1 cellular context compared by ENCODE assay signal in genomic region chr14:32202941-32203882, GRCh38.
TF ChIP-seq lines count a peak whose summit lies in the region.

TSS of gene RNU6-8 (minus strand) at chr14:32203269.

TF ChIP-seq in HepG2, 621 proteins besides CTCF, POLR2A, EP300 and RAD21 (continued from another document and continues in another):
- TF ChIP-seq ZBTB40 (IDR thresholded peaks at IDR 0.05) (no peak; the same call in 1 of the 2 replicates), ZBTB40 (CRISPR knock-in tag; IDR thresholded peaks at IDR 0.05) (no peak; the same call in 1 of the 2 replicates), SAFB2 (CRISPR knock-in tag; IDR thresholded peaks at IDR 0.05; ENCODE audit: borderline replicate concordance, low read depth) (peak; percentile 74; the same call in 1 of the 2 replicates), POLR2AphosphoS5 (IDR thresholded peaks at IDR 0.05; ENCODE audit: low read depth, low read length) (peak; percentile 64), ZNF484 (CRISPR knock-in tag; IDR thresholded peaks at IDR 0.05; ENCODE audit: borderline replicate concordance, low read depth) (no peak; the same call in 1 of the 2 replicates), ZNF7 (CRISPR knock-in tag; IDR thresholded peaks at IDR 0.05) (no peak), ZNF703 (CRISPR knock-in tag; IDR thresholded peaks at IDR 0.05; ENCODE audit: borderline replicate concordance) (no peak), ZBTB43 (CRISPR knock-in tag; conservative IDR thresholded peaks at IDR 0.05) (peak; percentile 95), FIP1L1 (IDR thresholded peaks at IDR 0.05; ENCODE audit: borderline replicate concordance, insufficient read depth, low read depth, low read length) (peak; percentile 41; the same call in 1 of the 2 replicates), DMTF1 (CRISPR knock-in tag; IDR thresholded peaks at IDR 0.05) (peak; percentile 95; the same call in 1 of the 2 replicates), HMGXB3 (CRISPR knock-in tag; IDR thresholded peaks at IDR 0.05; ENCODE audit: borderline replicate concordance) (peak; percentile 87), ETV6 (CRISPR knock-in tag; conservative IDR thresholded peaks at IDR 0.05) (peak; percentile 90), MTF1 (CRISPR knock-in tag; IDR thresholded peaks at IDR 0.05) (no peak), HHEX (CRISPR knock-in tag; IDR thresholded peaks at IDR 0.05) (no peak; the same call in 1 of the 2 replicates), UBTF (CRISPR knock-in tag; IDR thresholded peaks at IDR 0.05) (peak; percentile 83), ZNF619 (CRISPR knock-in tag; IDR thresholded peaks at IDR 0.05) (peak; percentile 88; the same call in 1 of the 2 replicates), MAFK (conservative IDR thresholded peaks at IDR 0.05 in 1 of 2, IDR thresholded peaks at IDR 0.05 in 1 of 2; ENCODE audit: low read length in 2 of 2) (no peak), ZMYM3 (CRISPR knock-in tag; IDR thresholded peaks at IDR 0.05) (peak; percentile 43; the same call in 1 of the 2 replicates), CSRNP1 (CRISPR knock-in tag; IDR thresholded peaks at IDR 0.05) (peak; percentile 99), ZNF468 (CRISPR knock-in tag; IDR thresholded peaks at IDR 0.05) (no peak), NR2F1 (CRISPR knock-in tag; IDR thresholded peaks at IDR 0.05) (peak in 1 of 2 experiments; percentile 4; a peak in 1 of 4 replicates), SPEN (CRISPR knock-in tag; IDR thresholded peaks at IDR 0.05; ENCODE audit: low read depth) (peak; percentile 94), RCOR2 (CRISPR knock-in tag; IDR thresholded peaks at IDR 0.05) (no peak), ZNF674 (CRISPR knock-in tag; IDR thresholded peaks at IDR 0.05; ENCODE audit: low read depth) (0 out of 2 replicates have a peak, but pooled peaks have one; percentile 9), TRIM22 (IDR thresholded peaks at IDR 0.05) (no peak), TFE3 (CRISPR knock-in tag; IDR thresholded peaks at IDR 0.05) (no peak), CREB1 (IDR thresholded peaks at IDR 0.05) (peak; percentile 80), CREB1 (CRISPR knock-in tag; IDR thresholded peaks at IDR 0.05) (no peak)
